1 cellular context compared by ENCODE assay signal in the genomic region with DNA sequence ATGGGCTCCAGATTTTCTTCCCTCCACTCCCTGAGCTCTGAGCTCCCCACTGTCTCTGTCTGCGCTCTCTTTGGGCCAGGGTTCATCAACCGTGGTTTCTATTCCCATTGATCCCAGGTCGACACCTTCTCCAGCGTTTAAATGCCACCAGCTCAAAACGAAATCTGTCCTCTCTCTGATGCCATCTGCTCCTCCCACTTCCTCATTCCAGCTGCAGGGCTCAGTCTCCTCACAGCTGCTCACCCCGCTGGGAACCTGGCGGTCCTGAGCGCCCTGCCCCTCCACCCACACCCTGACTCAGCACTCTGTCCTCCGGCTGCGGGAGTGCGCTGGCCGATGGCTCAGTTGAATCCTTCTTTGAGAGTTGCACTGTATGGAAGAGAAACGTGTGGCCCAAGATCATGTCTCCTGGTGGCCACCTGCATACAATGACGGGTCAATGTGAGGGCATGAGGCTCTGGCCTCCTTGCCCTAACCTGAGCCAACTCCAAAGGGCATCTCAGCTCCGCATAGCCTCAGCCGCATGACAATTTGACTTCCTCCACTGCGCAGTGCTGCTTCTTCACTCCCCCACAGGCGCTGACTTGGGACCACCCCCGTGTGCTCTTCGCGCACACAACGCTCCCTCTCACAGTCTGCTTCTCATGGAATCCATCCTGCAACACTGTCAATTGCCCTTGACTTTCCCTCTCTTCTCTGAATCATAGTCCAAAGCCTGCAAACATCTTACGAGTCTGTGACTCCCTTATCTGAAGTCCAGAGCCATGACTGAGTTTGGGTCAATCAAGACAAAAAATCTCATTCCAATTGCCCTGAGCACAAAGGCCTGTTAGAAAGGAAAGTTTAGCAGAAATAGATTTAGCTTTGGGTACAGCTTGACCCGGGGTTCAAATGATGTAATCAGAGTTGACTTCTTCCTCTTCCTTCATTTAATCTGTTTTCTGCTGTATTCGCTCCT.
A peak's percentile ranks its signal among the peaks of the same experiment; 100 is the strongest.
TF ChIP-seq lines count a peak whose summit lies in the region.

No MANE protein-coding gene starts in this region.

TF ChIP-seq in K562, 482 proteins besides CTCF, POLR2A, EP300 and RAD21 (continued from another document and continues in another):
- TF ChIP-seq, protein P1, sequence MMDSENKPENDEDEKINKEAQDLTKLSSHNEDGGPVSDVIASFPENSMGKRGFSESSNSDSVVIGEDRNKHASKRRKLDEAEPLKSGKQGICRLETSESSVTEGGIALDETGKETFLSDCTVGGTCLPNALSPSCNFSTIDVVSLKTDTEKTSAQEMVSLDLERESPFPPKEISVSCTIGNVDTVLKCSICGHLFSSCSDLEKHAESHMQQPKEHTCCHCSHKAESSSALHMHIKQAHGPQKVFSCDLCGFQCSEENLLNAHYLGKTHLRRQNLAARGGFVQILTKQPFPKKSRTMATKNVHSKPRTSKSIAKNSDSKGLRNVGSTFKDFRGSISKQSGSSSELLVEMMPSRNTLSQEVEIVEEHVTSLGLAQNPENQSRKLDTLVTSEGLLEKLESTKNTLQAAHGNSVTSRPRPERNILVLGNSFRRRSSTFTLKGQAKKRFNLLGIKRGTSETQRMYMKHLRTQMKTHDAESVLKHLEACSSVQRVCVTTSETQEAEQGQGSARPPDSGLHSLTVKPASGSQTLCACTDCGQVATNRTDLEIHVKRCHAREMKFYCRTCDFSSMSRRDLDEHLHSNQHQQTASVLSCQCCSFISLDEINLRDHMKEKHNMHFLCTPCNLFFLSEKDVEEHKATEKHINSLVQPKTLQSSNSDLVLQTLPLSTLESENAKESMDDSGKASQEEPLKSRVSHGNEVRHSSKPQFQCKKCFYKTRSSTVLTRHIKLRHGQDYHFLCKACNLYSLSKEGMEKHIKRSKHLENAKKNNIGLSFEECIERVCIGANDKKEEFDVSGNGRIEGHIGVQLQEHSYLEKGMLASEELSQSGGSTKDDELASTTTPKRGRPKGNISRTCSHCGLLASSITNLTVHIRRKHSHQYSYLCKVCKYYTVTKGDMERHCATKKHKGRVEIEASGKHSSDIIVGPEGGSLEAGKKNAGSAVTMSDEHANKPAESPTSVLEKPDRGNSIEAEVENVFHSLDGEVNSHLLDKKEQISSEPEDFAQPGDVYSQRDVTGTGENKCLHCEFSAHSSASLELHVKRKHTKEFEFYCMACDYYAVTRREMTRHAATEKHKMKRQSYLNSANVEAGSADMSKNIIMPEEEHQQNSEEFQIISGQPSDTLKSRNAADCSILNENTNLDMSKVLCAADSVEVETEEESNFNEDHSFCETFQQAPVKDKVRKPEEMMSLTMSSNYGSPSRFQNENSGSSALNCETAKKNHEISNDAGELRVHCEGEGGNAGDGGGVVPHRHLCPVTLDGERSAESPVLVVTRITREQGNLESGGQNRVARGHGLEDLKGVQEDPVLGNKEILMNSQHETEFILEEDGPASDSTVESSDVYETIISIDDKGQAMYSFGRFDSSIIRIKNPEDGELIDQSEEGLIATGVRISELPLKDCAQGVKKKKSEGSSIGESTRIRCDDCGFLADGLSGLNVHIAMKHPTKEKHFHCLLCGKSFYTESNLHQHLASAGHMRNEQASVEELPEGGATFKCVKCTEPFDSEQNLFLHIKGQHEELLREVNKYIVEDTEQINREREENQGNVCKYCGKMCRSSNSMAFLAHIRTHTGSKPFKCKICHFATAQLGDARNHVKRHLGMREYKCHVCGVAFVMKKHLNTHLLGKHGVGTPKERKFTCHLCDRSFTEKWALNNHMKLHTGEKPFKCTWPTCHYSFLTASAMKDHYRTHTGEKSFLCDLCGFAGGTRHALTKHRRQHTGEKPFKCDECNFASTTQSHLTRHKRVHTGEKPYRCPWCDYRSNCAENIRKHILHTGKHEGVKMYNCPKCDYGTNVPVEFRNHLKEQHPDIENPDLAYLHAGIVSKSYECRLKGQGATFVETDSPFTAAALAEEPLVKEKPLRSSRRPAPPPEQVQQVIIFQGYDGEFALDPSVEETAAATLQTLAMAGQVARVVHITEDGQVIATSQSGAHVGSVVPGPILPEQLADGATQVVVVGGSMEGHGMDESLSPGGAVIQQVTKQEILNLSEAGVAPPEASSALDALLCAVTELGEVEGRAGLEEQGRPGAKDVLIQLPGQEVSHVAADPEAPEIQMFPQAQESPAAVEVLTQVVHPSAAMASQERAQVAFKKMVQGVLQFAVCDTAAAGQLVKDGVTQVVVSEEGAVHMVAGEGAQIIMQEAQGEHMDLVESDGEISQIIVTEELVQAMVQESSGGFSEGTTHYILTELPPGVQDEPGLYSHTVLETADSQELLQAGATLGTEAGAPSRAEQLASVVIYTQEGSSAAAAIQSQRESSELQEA (IDR thresholded peaks at IDR 0.05; ENCODE audit: low read depth) = peak; percentile 87
- no peak for TF ChIP-seq ZSCAN29 (IDR thresholded peaks at IDR 0.05)
- no peak for TF ChIP-seq HNRNPK (IDR thresholded peaks at IDR 0.05; ENCODE audit: low read depth, low read length, poor library complexity, severe bottlenecking)
- TF ChIP-seq, protein P2, sequence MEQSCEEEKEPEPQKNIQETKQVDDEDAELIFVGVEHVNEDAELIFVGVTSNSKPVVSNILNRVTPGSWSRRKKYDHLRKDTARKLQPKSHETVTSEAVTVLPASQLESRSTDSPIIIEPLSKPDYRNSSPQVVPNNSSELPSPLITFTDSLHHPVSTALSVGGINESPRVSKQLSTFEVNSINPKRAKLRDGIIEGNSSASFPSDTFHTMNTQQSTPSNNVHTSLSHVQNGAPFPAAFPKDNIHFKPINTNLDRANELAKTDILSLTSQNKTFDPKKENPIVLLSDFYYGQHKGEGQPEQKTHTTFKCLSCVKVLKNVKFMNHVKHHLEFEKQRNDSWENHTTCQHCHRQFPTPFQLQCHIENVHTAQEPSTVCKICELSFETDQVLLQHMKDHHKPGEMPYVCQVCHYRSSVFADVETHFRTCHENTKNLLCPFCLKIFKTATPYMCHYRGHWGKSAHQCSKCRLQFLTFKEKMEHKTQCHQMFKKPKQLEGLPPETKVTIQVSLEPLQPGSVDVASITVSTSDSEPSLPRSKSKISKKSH (CRISPR knock-in tag; IDR thresholded peaks at IDR 0.05) = no peak
- TF ChIP-seq, protein P3, sequence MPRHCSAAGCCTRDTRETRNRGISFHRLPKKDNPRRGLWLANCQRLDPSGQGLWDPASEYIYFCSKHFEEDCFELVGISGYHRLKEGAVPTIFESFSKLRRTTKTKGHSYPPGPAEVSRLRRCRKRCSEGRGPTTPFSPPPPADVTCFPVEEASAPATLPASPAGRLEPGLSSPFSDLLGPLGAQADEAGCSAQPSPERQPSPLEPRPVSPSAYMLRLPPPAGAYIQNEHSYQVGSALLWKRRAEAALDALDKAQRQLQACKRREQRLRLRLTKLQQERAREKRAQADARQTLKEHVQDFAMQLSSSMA (CRISPR knock-in tag; IDR thresholded peaks at IDR 0.05) = no peak
- TF ChIP-seq SMARCE1 (IDR thresholded peaks at IDR 0.05) = peak; percentile 81
- peak; percentile 68 for TF ChIP-seq TCF3 (CRISPR knock-in tag; IDR thresholded peaks at IDR 0.05)
- peak; percentile 87 for TF ChIP-seq ELF1 (tag; IDR thresholded peaks at IDR 0.05)
- TF ChIP-seq TAF15 (IDR thresholded peaks at IDR 0.05; ENCODE audit: low read depth, low read length) = no peak
- no peak for TF ChIP-seq MCM7 (IDR thresholded peaks at IDR 0.05)
- no peak for TF ChIP-seq NR4A1 (CRISPR knock-in tag; IDR thresholded peaks at IDR 0.05)
- TF ChIP-seq NR4A1 (tag; IDR thresholded peaks at IDR 0.05) = no peak
- TF ChIP-seq, protein P4, sequence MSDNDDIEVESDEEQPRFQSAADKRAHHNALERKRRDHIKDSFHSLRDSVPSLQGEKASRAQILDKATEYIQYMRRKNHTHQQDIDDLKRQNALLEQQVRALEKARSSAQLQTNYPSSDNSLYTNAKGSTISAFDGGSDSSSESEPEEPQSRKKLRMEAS (CRISPR knock-in tag; IDR thresholded peaks at IDR 0.05) = peak; percentile 83
- TF ChIP-seq, protein P5, sequence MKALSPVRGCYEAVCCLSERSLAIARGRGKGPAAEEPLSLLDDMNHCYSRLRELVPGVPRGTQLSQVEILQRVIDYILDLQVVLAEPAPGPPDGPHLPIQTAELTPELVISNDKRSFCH (CRISPR knock-in tag; IDR thresholded peaks at IDR 0.05) = no peak
- TF ChIP-seq, protein P5 (tag; IDR thresholded peaks at IDR 0.05) = peak; percentile 58; the same call in 1 of the 2 replicates
- no peak for TF ChIP-seq PTRF (tag; IDR thresholded peaks at IDR 0.05)
- no peak for TF ChIP-seq NCOA2 (IDR thresholded peaks at IDR 0.05; ENCODE audit: partially characterized antibody in 2 of 2)
- peak; percentile 99 for TF ChIP-seq SPI1 (IDR thresholded peaks at IDR 0.05; ENCODE audit: borderline replicate concordance, low read depth, low read length)
- no peak for TF ChIP-seq PRMT5 (CRISPR knock-in tag; IDR thresholded peaks at IDR 0.05)
- no peak for TF ChIP-seq HEY1 (CRISPR knock-in tag; IDR thresholded peaks at IDR 0.05; ENCODE audit: borderline replicate concordance)
- TF ChIP-seq MYNN (IDR thresholded peaks at IDR 0.05) = peak; percentile 98
- no peak for TF ChIP-seq MYNN (CRISPR knock-in tag; IDR thresholded peaks at IDR 0.05)
- TF ChIP-seq MYBL2 (IDR thresholded peaks at IDR 0.05; ENCODE audit: low read depth) = no peak
- no peak for TF ChIP-seq MYBL2 (CRISPR knock-in tag; IDR thresholded peaks at IDR 0.05; ENCODE audit: borderline replicate concordance)
- no peak for TF ChIP-seq ZNF75A (CRISPR knock-in tag; IDR thresholded peaks at IDR 0.05)
- TF ChIP-seq DNMT1 (IDR thresholded peaks at IDR 0.05) = no peak
- TF ChIP-seq, protein P6, sequence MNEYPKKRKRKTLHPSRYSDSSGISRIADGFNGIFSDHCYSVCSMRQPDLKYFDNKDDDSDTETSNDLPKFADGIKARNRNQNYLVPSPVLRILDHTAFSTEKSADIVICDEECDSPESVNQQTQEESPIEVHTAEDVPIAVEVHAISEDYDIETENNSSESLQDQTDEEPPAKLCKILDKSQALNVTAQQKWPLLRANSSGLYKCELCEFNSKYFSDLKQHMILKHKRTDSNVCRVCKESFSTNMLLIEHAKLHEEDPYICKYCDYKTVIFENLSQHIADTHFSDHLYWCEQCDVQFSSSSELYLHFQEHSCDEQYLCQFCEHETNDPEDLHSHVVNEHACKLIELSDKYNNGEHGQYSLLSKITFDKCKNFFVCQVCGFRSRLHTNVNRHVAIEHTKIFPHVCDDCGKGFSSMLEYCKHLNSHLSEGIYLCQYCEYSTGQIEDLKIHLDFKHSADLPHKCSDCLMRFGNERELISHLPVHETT (CRISPR knock-in tag; conservative IDR thresholded peaks at IDR 0.05 in 1 of 2, IDR thresholded peaks at IDR 0.05 in 1 of 2) = 0 out of 4 replicates have a peak, but pooled peaks of 1 of the 2 experiments have one; percentile 27
- no peak for TF ChIP-seq NONO (IDR thresholded peaks at IDR 0.05; ENCODE audit: low read depth in 2 of 2, low read length in 1 of 2)
- TF ChIP-seq CBX2 (IDR thresholded peaks at IDR 0.05; ENCODE audit: insufficient read depth, low read length, poor library complexity, severe bottlenecking) = no peak
- TF ChIP-seq ZNF263 (CRISPR knock-in tag; IDR thresholded peaks at IDR 0.05; ENCODE audit: borderline replicate concordance) = no peak; the same call in 1 of the 2 replicates
- no peak for TF ChIP-seq ZBTB8A (IDR thresholded peaks at IDR 0.05; ENCODE audit: partially characterized antibody)
- no peak for TF ChIP-seq GTF2A2 (tag; IDR thresholded peaks at IDR 0.05)
- TF ChIP-seq, protein P7, sequence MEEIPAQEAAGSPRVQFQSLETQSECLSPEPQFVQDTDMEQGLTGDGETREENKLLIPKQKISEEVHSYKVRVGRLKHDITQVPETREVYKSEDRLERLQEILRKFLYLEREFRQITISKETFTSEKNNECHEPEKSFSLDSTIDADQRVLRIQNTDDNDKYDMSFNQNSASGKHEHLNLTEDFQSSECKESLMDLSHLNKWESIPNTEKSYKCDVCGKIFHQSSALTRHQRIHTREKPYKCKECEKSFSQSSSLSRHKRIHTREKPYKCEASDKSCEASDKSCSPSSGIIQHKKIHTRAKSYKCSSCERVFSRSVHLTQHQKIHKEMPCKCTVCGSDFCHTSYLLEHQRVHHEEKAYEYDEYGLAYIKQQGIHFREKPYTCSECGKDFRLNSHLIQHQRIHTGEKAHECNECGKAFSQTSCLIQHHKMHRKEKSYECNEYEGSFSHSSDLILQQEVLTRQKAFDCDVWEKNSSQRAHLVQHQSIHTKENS (CRISPR knock-in tag; IDR thresholded peaks at IDR 0.05) = no peak
- TF ChIP-seq SMARCC2 (IDR thresholded peaks at IDR 0.05; ENCODE audit: low read depth) = 0 out of 2 replicates have a peak, but pooled peaks have one; percentile 46
- TF ChIP-seq ZNF324 (CRISPR knock-in tag; IDR thresholded peaks at IDR 0.05) = no peak
- TF ChIP-seq ADNP (tag; IDR thresholded peaks at IDR 0.05) = no peak
- no peak for TF ChIP-seq SNIP1 (IDR thresholded peaks at IDR 0.05; ENCODE audit: low read depth)
- no peak for TF ChIP-seq SIN3B (IDR thresholded peaks at IDR 0.05; ENCODE audit: low read depth)
- TF ChIP-seq ZNF764 (CRISPR knock-in tag; IDR thresholded peaks at IDR 0.05; ENCODE audit: low read depth) = no peak
- no peak for TF ChIP-seq HDAC8 (tag; IDR thresholded peaks at IDR 0.05)
- TF ChIP-seq, protein P8, sequence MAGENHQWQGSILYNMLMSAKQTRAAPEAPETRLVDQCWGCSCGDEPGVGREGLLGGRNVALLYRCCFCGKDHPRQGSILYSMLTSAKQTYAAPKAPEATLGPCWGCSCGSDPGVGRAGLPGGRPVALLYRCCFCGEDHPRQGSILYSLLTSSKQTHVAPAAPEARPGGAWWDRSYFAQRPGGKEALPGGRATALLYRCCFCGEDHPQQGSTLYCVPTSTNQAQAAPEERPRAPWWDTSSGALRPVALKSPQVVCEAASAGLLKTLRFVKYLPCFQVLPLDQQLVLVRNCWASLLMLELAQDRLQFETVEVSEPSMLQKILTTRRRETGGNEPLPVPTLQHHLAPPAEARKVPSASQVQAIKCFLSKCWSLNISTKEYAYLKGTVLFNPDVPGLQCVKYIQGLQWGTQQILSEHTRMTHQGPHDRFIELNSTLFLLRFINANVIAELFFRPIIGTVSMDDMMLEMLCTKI (IDR thresholded peaks at IDR 0.05; ENCODE audit: partially characterized antibody) = no peak
- TF ChIP-seq EGR1 (conservative IDR thresholded peaks at IDR 0.05) = peak; percentile 96
- no peak for TF ChIP-seq ATF1 (CRISPR knock-in tag; IDR thresholded peaks at IDR 0.05)
- TF ChIP-seq ATF1 (tag; IDR thresholded peaks at IDR 0.05) = peak; percentile 47
